9 cellular contexts compared by ENCODE assay signal in genomic region chr22:22450343-22450839, GRCh38.
DNase-seq lines count a peak whose midpoint lies in the region; ATAC-seq and TF ChIP-seq lines count a peak whose summit lies in the region.
"Had no signal": no experiment of that assay in that cellular context is flagged by ENCODE, and none has a peak within 500 bp of the region (broad histone marks: within the 10 kb centered on the region; RNA-seq: fewer than 3 reads in every experiment).

No MANE protein-coding gene starts in this region.

- H3K4me3 ChIP-seq in GM12864 (ENCODE audit: low read depth, low read length), result no peak overlapping the region

- TF ChIP-seq CTCF in GM12864 (IDR thresholded peaks at IDR 0.05; ENCODE audit: low read depth, low read length, missing control alignments), result peak; percentile 35

- DNase-seq in GM12864 (ENCODE audit: low read depth) (peak; percentile 69), germinal center (ENCODE audit: low spot score) (peak; percentile 76), superior temporal gyrus (ENCODE audit: extremely low spot score) (no peak), NCI-H2107 (lab: John Stamatoyannopoulos, UW) (no peak)
- no peak for DNase-seq in activated CD4-positive, alpha-beta T cell treated with anti-CD3 and anti-CD28 coated beads for 1 hour
- DNase-seq: left cardiac atrium had no signal

- ATAC-seq in GM21360 (IDR thresholded peaks at IDR 0.05; ENCODE audit: unreplicated experiment) (peak; percentile 93), HG03558 (IDR thresholded peaks at IDR 0.05; ENCODE audit: extremely low read depth, unreplicated experiment) (peak; percentile 68), HG02970 (IDR thresholded peaks at IDR 0.05; ENCODE audit: low FRiP score, unreplicated experiment) (no peak)

Comparison
In these comparisons a context has a peak if more than half of its experiments do, and no peak if none do; other contexts are left out.
1. DNase-seq: peak in GM12864 (single experiment) and germinal center (single experiment); none in superior temporal gyrus (single experiment), NCI-H2107 (single experiment) and activated CD4-positive, alpha-beta T cell treated with anti-CD3 and anti-CD28 coated beads for 1 hour (single experiment).